In the genomic region with DNA sequence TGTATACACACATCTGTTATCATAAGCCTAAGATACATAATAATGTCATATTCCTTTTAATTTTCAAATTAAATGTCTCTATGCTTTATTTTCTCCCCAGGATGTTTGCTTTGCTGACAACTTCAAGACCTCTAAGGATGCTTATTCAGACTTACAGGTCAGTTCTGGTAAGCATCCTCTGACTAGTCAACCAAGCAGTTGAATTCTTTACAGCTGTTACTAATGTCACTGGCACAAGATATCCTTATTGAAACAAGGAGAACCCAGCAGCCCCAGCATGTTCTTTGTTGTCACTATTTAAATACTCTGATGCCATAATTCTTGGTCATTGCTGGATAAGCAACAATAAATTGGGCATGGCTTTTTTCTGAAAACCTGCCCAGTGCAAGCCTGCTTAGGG, we compare ENCODE assay signal across 19 cellular contexts.
"Had no signal": no experiment of that assay in that cellular context is flagged by ENCODE, and none has a peak within 500 bp of the region (broad histone marks: within the 10 kb centered on the region; RNA-seq: fewer than 3 reads in every experiment).

No MANE protein-coding gene starts in this region.

- H3K9me3 Mint-ChIP-seq: activated CD4-positive, alpha-beta memory T cell treated with anti-CD3 and anti-CD28 coated beads, Interleukin-2, amount 10 ng/mL, durations not matched to agents 7 days and 5 days; activated naive CD4-positive, alpha-beta T cell treated with anti-CD3 and anti-CD28 coated beads, Interleukin-2, amount 50 U/mL, for 24 hours had no signal

- H3K27ac Mint-ChIP-seq: activated CD4-positive, alpha-beta memory T cell treated with anti-CD3 and anti-CD28 coated beads, Interleukin-2, amount 10 ng/mL, durations not matched to agents 7 days and 5 days; activated naive CD4-positive, alpha-beta T cell treated with anti-CD3 and anti-CD28 coated beads, Interleukin-2, amount 50 U/mL, for 24 hours; endodermal cell; nephron progenitor cell; type B pancreatic cell had no signal

- H3K4me1 Mint-ChIP-seq: activated CD4-positive, alpha-beta memory T cell treated with anti-CD3 and anti-CD28 coated beads, Interleukin-2, amount 10 ng/mL, durations not matched to agents 7 days and 5 days; activated naive CD4-positive, alpha-beta T cell treated with anti-CD3 and anti-CD28 coated beads, Interleukin-2, amount 50 U/mL, for 24 hours; nephron progenitor cell had no signal

- DNase-seq: activated CD4-positive, alpha-beta memory T cell treated with anti-CD3 and anti-CD28 coated beads, Interleukin-2, amount 10 ng/mL, durations not matched to agents 7 days and 5 days; activated CD4-positive, alpha-beta T cell treated with anti-CD3 and anti-CD28 coated beads for 48 hours; activated effector memory CD4-positive, alpha-beta T cell treated with anti-CD3 and anti-CD28 coated beads, Interleukin-2, amount 50 U/mL, for 16 hours; aorta; colonic mucosa; endodermal cell; gastrocnemius medialis; hippocampal formation; left cardiac atrium; mesenchymal stem cell; nephron progenitor cell; nucleus accumbens; right lobe of liver; stimulated activated CD4-positive, alpha-beta T cell treated with anti-CD3 and anti-CD28 coated beads, Interleukin-4, amount 100 ng/mL, for 1 hour; stimulated activated naive CD4-positive, alpha-beta T cell had no signal

- ATAC-seq: gastrocnemius medialis, left cardiac atrium, right lobe of liver had no signal

- H3K9me3 ChIP-seq: colonic mucosa, gastrocnemius medialis, right lobe of liver, thoracic aorta had no signal

- H3K27me3 Mint-ChIP-seq: activated CD4-positive, alpha-beta memory T cell treated with anti-CD3 and anti-CD28 coated beads, Interleukin-2, amount 10 ng/mL, durations not matched to agents 7 days and 5 days; type B pancreatic cell had no signal

- H3K27ac ChIP-seq: colonic mucosa, gastrocnemius medialis, right lobe of liver, SK-N-MC, thoracic aorta had no signal

- H3K4me3 Mint-ChIP-seq: activated CD4-positive, alpha-beta memory T cell treated with anti-CD3 and anti-CD28 coated beads, Interleukin-2, amount 10 ng/mL, durations not matched to agents 7 days and 5 days; activated naive CD4-positive, alpha-beta T cell treated with anti-CD3 and anti-CD28 coated beads, Interleukin-2, amount 50 U/mL, for 24 hours; endodermal cell; nephron progenitor cell; type B pancreatic cell had no signal

- H3K36me3 Mint-ChIP-seq: activated naive CD4-positive, alpha-beta T cell treated with anti-CD3 and anti-CD28 coated beads, Interleukin-2, amount 50 U/mL, for 24 hours; type B pancreatic cell had no signal
